Comparison of ENCODE assay signal across 20 cellular contexts in genomic region chr9:93886911-93887310, GRCh38.
DNase-seq lines count a peak whose midpoint lies in the region; ATAC-seq and TF ChIP-seq lines count a peak whose summit lies in the region.
"Had no signal": no experiment of that assay in that cellular context is flagged by ENCODE, and none has a peak within 500 bp of the region (broad histone marks: within the 10 kb centered on the region; RNA-seq: fewer than 3 reads in every experiment).

No MANE protein-coding gene starts in this region.

- no peaks in the 10 kb centered on the region for H3K9me1 ChIP-seq in IMR-90 (ENCODE audit: insufficient read depth, low read length)

- POLR2A ChIA-PET in IMR-90 (lab: Charles Lee; ENCODE audit: unreplicated experiment) (no interaction called here), WTC11 (lab: Charles Lee) (no interaction called here), GM10248 (lab: Yijun Ruan, JAX) (no interaction called here)

- H3K36me3 ChIP-seq in IMR-90 (ENCODE audit: control insufficient read depth, insufficient read depth, low read length) (no peaks in the 10 kb centered on the region), uterus (no peaks in the 10 kb centered on the region)
- H3K36me3 ChIP-seq: Peyer's patch had no signal

- no peak overlapping the region for H3K23ac ChIP-seq in IMR-90 (ENCODE audit: low read depth, low read length)

- no peak overlapping the region for H3K18ac ChIP-seq in IMR-90 (ENCODE audit: low read depth, low read length)

- TF ChIP-seq RAD21 in IMR-90 (IDR thresholded peaks at IDR 0.05; ENCODE audit: low read length) = no peak

- H3K36me3 Mint-ChIP-seq in WTC11 = no peaks in the 10 kb centered on the region

- H2BK5ac ChIP-seq in IMR-90 (ENCODE audit: low read depth, low read length, poor library complexity, severe bottlenecking) = no peak overlapping the region

- H3K4ac ChIP-seq in IMR-90 (ENCODE audit: low read depth, low read length) = no peak overlapping the region

- no peaks in the 10 kb centered on the region for H3K4me1 ChIP-seq in IMR-90 (ENCODE audit: control insufficient read depth, insufficient read depth, low read length)
- H3K4me1 ChIP-seq in uterus = no peaks in the 10 kb centered on the region
- H3K4me1 ChIP-seq: Peyer's patch had no signal

- H3K4me2 ChIP-seq in IMR-90 (ENCODE audit: low read depth, low read length) = no peak overlapping the region

- H3K4me3 ChIP-seq in IMR-90 (ENCODE audit: insufficient read depth, low read depth, low read length) = no peak overlapping the region
- H3K4me3 ChIP-seq in uterus = no peak overlapping the region
- H3K4me3 ChIP-seq: Peyer's patch had no signal

- dilution Hi-C loops in IMR-90 (cut with HindIII; ENCODE audit: low sequenced_read_pairs, unreplicated experiment) = no loop called here

- H4K8ac ChIP-seq in IMR-90 (ENCODE audit: low read depth in 2 of 2, low read length in 2 of 2) = no peak overlapping the region

- CTCF ChIA-PET in IMR-90 (lab: Yijun Ruan, JAX) (no interaction called here), WTC11 (lab: Charles Lee) (no interaction called here), GM10248 (lab: Yijun Ruan, JAX) (interaction anchor here (1.7 kb wide), 1 partner anchor 17 kb away, joined by 4 read pairs; no protein-coding TSS in a partner anchor)

- no peak overlapping the region for H3K27ac Mint-ChIP-seq in WTC11

- H3K27me3 Mint-ChIP-seq in WTC11 (ENCODE audit: low read depth) = no peaks in the 10 kb centered on the region; the same call in 1 of the 2 replicates

- peaks cover 28% of the 10 kb centered on the region for H3K9me3 Mint-ChIP-seq in WTC11

- H4K5ac ChIP-seq in IMR-90 (ENCODE audit: low read depth, low read length) = no peak overlapping the region

- no peak overlapping the region for H2AK9ac ChIP-seq in IMR-90 (replicated peaks; ENCODE audit: low read depth, low read length, poor library complexity)

- H3K27me3 ChIP-seq in IMR-90 (ENCODE audit: control insufficient read depth, insufficient read depth, low read length) (no peaks in the 10 kb centered on the region), uterus (no peaks in the 10 kb centered on the region)
- H3K27me3 ChIP-seq: Peyer's patch had no signal

- peak overlapping the region; percentile 8 for H2AFZ ChIP-seq in IMR-90 (replicated peaks; ENCODE audit: low read length, poor library complexity)

- no TSS peak for BruUV-seq in IMR-90 (replicated peaks; lab: Mats Ljungman, UMichigan)

- TF ChIP-seq POLR2A in IMR-90 (IDR thresholded peaks at IDR 0.05; ENCODE audit: low read depth, low read length) (no peak), uterus (IDR thresholded peaks at IDR 0.05) (no peak)

- H3K27ac ChIP-seq in IMR-90 (ENCODE audit: insufficient read depth, low read length) = no peak overlapping the region
- H3K27ac ChIP-seq in uterus = no peak overlapping the region
- H3K27ac ChIP-seq: C4-2B, Peyer's patch had no signal

- H3K9ac ChIP-seq in IMR-90 (ENCODE audit: low read depth, low read length) = no peak overlapping the region

- no peak overlapping the region for H2BK15ac ChIP-seq in IMR-90 (ENCODE audit: low read depth, low read length)

- no peaks in the 10 kb centered on the region for H3K9me3 ChIP-seq in IMR-90 (ENCODE audit: control insufficient read depth, insufficient read depth, low read length)
- no peaks in the 10 kb centered on the region for H3K9me3 ChIP-seq in uterus
- H3K9me3 ChIP-seq: Peyer's patch had no signal

- intact Hi-C loops in IMR-90 (cut with micrococcal nuclease) (no loop called here), uterus (cut with DNase I; ENCODE audit: low total_unique reads) (no loop called here)

- no peak overlapping the region for H2BK20ac ChIP-seq in IMR-90 (ENCODE audit: low read depth, low read length)

- H2AK5ac ChIP-seq in IMR-90 (ENCODE audit: low read depth, low read length) = no peak overlapping the region

- no peak overlapping the region for H3K4me3 Mint-ChIP-seq in WTC11

- no peaks in the 10 kb centered on the region for H3K4me1 Mint-ChIP-seq in WTC11

- H3K14ac ChIP-seq in IMR-90 (replicated peaks; ENCODE audit: low read depth, low read length) = no peak overlapping the region

- ATAC-seq in IMR-90 (ENCODE audit: low read depth) (no peak), WTC11 (peak; percentile 59)
- ATAC-seq: SK-N-SH treated with all-trans-retinoic acid at 6 μM for 48 hours had no signal

- H4K91ac ChIP-seq in IMR-90 (ENCODE audit: insufficient read depth, low read depth, low read length) = no peak overlapping the region

- WGBS in IMR-90 (ENCODE audit: extremely low coverage in 2 of 2, insufficient read length in 1 of 2), 2 experiments = 39% methylated on average over 3 of the region's 7 CpGs; no CpG with 5 or more reads in 1 of the 2 experiments

- H2BK120ac ChIP-seq in IMR-90 (ENCODE audit: low read depth, low read length) = no peak overlapping the region

- DNase-seq in activated CD8-positive, alpha-beta memory T cell treated with anti-CD3 and anti-CD28 coated beads, Interleukin-2, amount 50 U/mL, for 48 hours = peak; percentile 25
- no peak for DNase-seq in activated CD8-positive, alpha-beta memory T cell treated with anti-CD3 and anti-CD28 coated beads, Interleukin-2, amount 50 U/mL, for 4 hours
- DNase-seq in IMR-90 = no peak
- DNase-seq in WTC11 (ENCODE audit: low spot score) = no peak
- peak; percentile 5 for DNase-seq in mucosa of gallbladder (ENCODE audit: low spot score)
- no peak for DNase-seq in NOMO-1 treated with dmso at 0.1 percent for 144 hours (lab: John Stamatoyannopoulos, UW; ENCODE audit: unreplicated experiment)
- DNase-seq in uterus = no peak
- DNase-seq in GM10248 (ENCODE audit: extremely low spot score) = no peak
- DNase-seq: DMS 273 treated with DMSO at 0.1 percent for 48 hours, GF-D8, Karpas-422, MM.1S, NCI-H1092 treated with DMSO at 0.1 percent for 48 hours, NCI-H1694, NCI-H2171, NCI-H446, SHP77 treated with DMSO at 0.1 percent for 48 hours had no signal

- in situ Hi-C loops in IMR-90 (cut with MboI; ENCODE audit: low sequenced_read_pairs) = no loop called here

- H4K20me1 ChIP-seq in IMR-90 (ENCODE audit: insufficient read depth, low read length) = no peaks in the 10 kb centered on the region

- H3K79me1 ChIP-seq in IMR-90 (ENCODE audit: low read depth in 1 of 2, low read length in 2 of 2) = no peaks in the 10 kb centered on the region

- H3K56ac ChIP-seq in IMR-90 (ENCODE audit: extremely low read depth, insufficient read depth, low read length) = no peak overlapping the region

- TF ChIP-seq CTCF in IMR-90 (conservative IDR thresholded peaks at IDR 0.05; ENCODE audit: low read depth, low read length) (no peak), WTC11 (IDR thresholded peaks at IDR 0.05) (no peak), uterus (IDR thresholded peaks at IDR 0.05) (no peak), GM10248 (IDR thresholded peaks at IDR 0.05; ENCODE audit: control extremely low read depth, extremely low read depth, low read depth, missing control alignments) (no peak)

TF ChIP-seq in IMR-90, 13 proteins besides CTCF, POLR2A, EP300 and RAD21 (continues in another document):
- TF ChIP-seq MAFK (IDR thresholded peaks at IDR 0.05; ENCODE audit: low read depth, low read length) = no peak
- no peak for TF ChIP-seq SMC3 (IDR thresholded peaks at IDR 0.05; ENCODE audit: low read depth, low read length)
- no peak for TF ChIP-seq ELK1 (IDR thresholded peaks at IDR 0.05; ENCODE audit: borderline replicate concordance, low read depth, low read length)
- TF ChIP-seq FOS (IDR thresholded peaks at IDR 0.05; ENCODE audit: low read depth, low read length) = no peak
- TF ChIP-seq MAZ (IDR thresholded peaks at IDR 0.05; ENCODE audit: borderline replicate concordance, low read depth, low read length) = no peak
- no peak for TF ChIP-seq CEBPB (IDR thresholded peaks at IDR 0.05; ENCODE audit: low read depth, low read length)
- TF ChIP-seq NFE2L2 (IDR thresholded peaks at IDR 0.05; ENCODE audit: low read depth, low read length) = no peak

TF ChIP-seq in WTC11, 78 proteins besides CTCF, POLR2A, EP300 and RAD21 (continues in another document):
- TF ChIP-seq ZBTB43 (CRISPR knock-in tag; IDR thresholded peaks at IDR 0.05) (no peak), ZNF396 (CRISPR knock-in tag; IDR thresholded peaks at IDR 0.05; ENCODE audit: borderline replicate concordance) (no peak), ZNF263 (CRISPR knock-in tag; IDR thresholded peaks at IDR 0.05; ENCODE audit: low read depth) (no peak), RELA (CRISPR knock-in tag; IDR thresholded peaks at IDR 0.05; ENCODE audit: borderline replicate concordance) (no peak), PRDM15 (CRISPR knock-in tag; IDR thresholded peaks at IDR 0.05) (no peak), TP53 (CRISPR knock-in tag; IDR thresholded peaks at IDR 0.05) (no peak)

Comparison
In these comparisons a context has a peak if more than half of its experiments do, and no peak if none do; other contexts are left out.
1. DNase-seq: peak in activated CD8-positive, alpha-beta memory T cell treated with anti-CD3 and anti-CD28 coated beads, Interleukin-2, amount 50 U/mL, for 48 hours (single experiment) and mucosa of gallbladder (single experiment); none in activated CD8-positive, alpha-beta memory T cell treated with anti-CD3 and anti-CD28 coated beads, Interleukin-2, amount 50 U/mL, for 4 hours (single experiment), IMR-90 (single experiment), WTC11 (single experiment), NOMO-1 treated with dmso at 0.1 percent for 144 hours (single experiment), uterus (0 of 2) and GM10248 (single experiment).